8 cellular contexts compared by ENCODE assay signal in the genomic region with DNA sequence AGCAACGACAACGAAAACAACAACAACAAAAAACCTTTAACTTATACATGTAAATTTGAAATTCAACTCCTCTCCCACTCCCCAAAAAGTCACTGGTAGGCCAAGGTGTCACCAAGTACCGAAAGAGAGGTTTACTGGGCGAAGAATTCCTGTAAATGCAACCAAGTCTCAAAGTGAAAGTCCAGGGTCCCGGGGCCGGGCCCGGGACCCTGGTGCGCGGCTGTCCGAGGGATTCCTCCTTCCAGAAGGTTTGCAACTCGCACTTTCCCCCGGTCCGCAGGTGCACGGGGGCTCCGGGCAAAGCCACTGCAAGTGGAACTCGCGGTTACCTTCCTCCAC. TPM values are rescaled to one million over a fixed set of nuclear protein-coding genes. Genes with fewer than 3 reads are reported as not detected.
DNase-seq lines count a peak whose midpoint lies in the region; ATAC-seq and TF ChIP-seq lines count a peak whose summit lies in the region.

No MANE protein-coding gene starts in this region.

- no peak for TF ChIP-seq CTCF in stomach (IDR thresholded peaks at IDR 0.05)

- H3K9me3 Mint-ChIP-seq in activated T-helper 1 cell treated with anti-CD3 and anti-CD28 coated beads, Interleukin-12 subunit alpha, Interleukin-12 subunit beta, Interleukin-2, Interleukin-4 antibody, amounts not matched to agents 30 ng/mL and 10 ng/mL and 1 ng/mL, durations not matched to agents 14 hours and 24 hours and 36 hours: no peaks in the 10 kb centered on the region

- H3K27ac ChIP-seq in iPS-18a (ENCODE audit: low read length) (no peak overlapping the region), stomach (peak overlapping the region; percentile 94 to 99 (median 98))

- DNase-seq in NCI-H526 treated with DMSO at 0.1 percent for 48 hours (lab: John Stamatoyannopoulos, UW) (peak; percentile 59), NCI-H526 (lab: John Stamatoyannopoulos, UW) (no peak), stomach (no peak), NCI-H146 (lab: John Stamatoyannopoulos, UW) (no peak), COLO668 (lab: John Stamatoyannopoulos, UW; ENCODE audit: unreplicated experiment) (no peak)
- DNase-seq in activated T-helper 1 cell treated with anti-CD3 and anti-CD28 coated beads, Interleukin-12 subunit alpha, Interleukin-12 subunit beta, Interleukin-2, Interleukin-4 antibody, amounts not matched to agents 30 ng/mL and 10 ng/mL and 1 ng/mL, durations not matched to agents 14 hours and 24 hours and 36 hours (ENCODE audit: low spot score): no peak

- H3K27me3 ChIP-seq in iPS-18a (ENCODE audit: control insufficient read depth, insufficient read depth, low read length): no peaks in the 10 kb centered on the region
- H3K27me3 ChIP-seq in stomach: no peaks in the 10 kb centered on the region

- peak overlapping the region; percentile 98 for H3K4me3 Mint-ChIP-seq in activated T-helper 1 cell treated with anti-CD3 and anti-CD28 coated beads, Interleukin-12 subunit alpha, Interleukin-12 subunit beta, Interleukin-2, Interleukin-4 antibody, amounts not matched to agents 30 ng/mL and 10 ng/mL and 1 ng/mL, durations not matched to agents 14 hours and 24 hours and 36 hours

- H3K9me3 ChIP-seq in iPS-18a (ENCODE audit: control insufficient read depth, low read depth, low read length): no peaks in the 10 kb centered on the region
- no peaks in the 10 kb centered on the region for H3K9me3 ChIP-seq in stomach

- peak overlapping the region; percentile 86 for H3K27ac Mint-ChIP-seq in activated T-helper 1 cell treated with anti-CD3 and anti-CD28 coated beads, Interleukin-12 subunit alpha, Interleukin-12 subunit beta, Interleukin-2, Interleukin-4 antibody, amounts not matched to agents 30 ng/mL and 10 ng/mL and 1 ng/mL, durations not matched to agents 14 hours and 24 hours and 36 hours

- no peaks in the 10 kb centered on the region for H3K27me3 Mint-ChIP-seq in activated T-helper 1 cell treated with anti-CD3 and anti-CD28 coated beads, Interleukin-12 subunit alpha, Interleukin-12 subunit beta, Interleukin-2, Interleukin-4 antibody, amounts not matched to agents 30 ng/mL and 10 ng/mL and 1 ng/mL, durations not matched to agents 14 hours and 24 hours and 36 hours (ENCODE audit: insufficient read depth)

- 0 to 1% (median 0%) methylated on average over 17 of the region's 17 CpGs for WGBS in stomach, 5 donors

- intact Hi-C loops in activated T-helper 1 cell treated with anti-CD3 and anti-CD28 coated beads, Interleukin-12 subunit alpha, Interleukin-12 subunit beta, Interleukin-2, Interleukin-4 antibody, amounts not matched to agents 30 ng/mL and 10 ng/mL and 1 ng/mL, durations not matched to agents 14 hours and 24 hours and 36 hours (cut with micrococcal nuclease): loop anchor here (2.0 to 10.0 kb wide), 6 partner anchors 77 to 1351 kb away; partner anchors contain the start of gene MBNL2
- intact Hi-C loops in stomach (cut with DNase I; ENCODE audit: low total_unique reads): no loop called here

- H3K9ac ChIP-seq in iPS-18a (ENCODE audit: low read length): peak overlapping the region; percentile 70

- H3K36me3 ChIP-seq in iPS-18a (ENCODE audit: control insufficient read depth, low read depth, low read length) (no peaks in the 10 kb centered on the region), stomach (no peaks in the 10 kb centered on the region)

- H3K4me1 ChIP-seq in iPS-18a (ENCODE audit: control insufficient read depth, low read depth, low read length) (peaks cover 31% of the 10 kb centered on the region), stomach (peaks cover 20 to 69% (median 60%) of the 10 kb centered on the region in 4 donors)

- no peak for TF ChIP-seq EP300 in stomach (IDR thresholded peaks at IDR 0.05)

- peaks cover 53% of the 10 kb centered on the region for H3K4me1 Mint-ChIP-seq in activated T-helper 1 cell treated with anti-CD3 and anti-CD28 coated beads, Interleukin-12 subunit alpha, Interleukin-12 subunit beta, Interleukin-2, Interleukin-4 antibody, amounts not matched to agents 30 ng/mL and 10 ng/mL and 1 ng/mL, durations not matched to agents 14 hours and 24 hours and 36 hours (ENCODE audit: low read depth)

- no peak for ATAC-seq in GM21825 (IDR thresholded peaks at IDR 0.05; ENCODE audit: unreplicated experiment)

- TF ChIP-seq POLR2A in stomach (IDR thresholded peaks at IDR 0.05): no peak

- H3K4me3 ChIP-seq in iPS-18a (ENCODE audit: low read length) (peak overlapping the region; percentile 90), stomach (peak overlapping the region; percentile 77 to 96 (median 92))

- H3K36me3 Mint-ChIP-seq in activated T-helper 1 cell treated with anti-CD3 and anti-CD28 coated beads, Interleukin-12 subunit alpha, Interleukin-12 subunit beta, Interleukin-2, Interleukin-4 antibody, amounts not matched to agents 30 ng/mL and 10 ng/mL and 1 ng/mL, durations not matched to agents 14 hours and 24 hours and 36 hours (ENCODE audit: low read depth): peaks cover 19% of the 10 kb centered on the region

RNA-seq across cellular contexts. Expression of gene STK24, which starts 1.1 kb away (rescaled TPM):
- total RNA-seq in activated T-helper 1 cell treated with anti-CD3 and anti-CD28 coated beads, Interleukin-12 subunit alpha, Interleukin-12 subunit beta, Interleukin-2, Interleukin-4 antibody, amounts not matched to agents 30 ng/mL and 10 ng/mL and 1 ng/mL, durations not matched to agents 14 hours and 24 hours and 36 hours: 135 and 139 TPM in 2 replicates
- total RNA-seq in stomach: 100 to 1,000 TPM in 1 of 5 donors, 10 to 100 TPM in 4; 33.0 to 104 (median 58.9) TPM
- 100 to 1,000 TPM in 1 of 3 donors, 10 to 100 TPM in 2; 59.2 to 139 (median 59.8) TPM for polyA plus RNA-seq in stomach
